Comparison of ENCODE assay signal across 7 cellular contexts in genomic region chr4:120079839-120080520, GRCh38.
"Had no signal": no experiment of that assay in that cellular context is flagged by ENCODE, and none has a peak within 500 bp of the region (broad histone marks: within the 10 kb centered on the region; RNA-seq: fewer than 3 reads in every experiment).

No MANE protein-coding gene starts in this region.

- ATAC-seq: GM12878 had no signal

- H3K4me3 ChIP-seq: GM12878 had no signal

- FAIRE-seq: GM12878, GM12891, GM12892, GM18507, GM19239 had no signal

- DNase-seq: GDM1, GF-D8 had no signal
